ENCODE assay signal across 17 cellular contexts in the genomic region with DNA sequence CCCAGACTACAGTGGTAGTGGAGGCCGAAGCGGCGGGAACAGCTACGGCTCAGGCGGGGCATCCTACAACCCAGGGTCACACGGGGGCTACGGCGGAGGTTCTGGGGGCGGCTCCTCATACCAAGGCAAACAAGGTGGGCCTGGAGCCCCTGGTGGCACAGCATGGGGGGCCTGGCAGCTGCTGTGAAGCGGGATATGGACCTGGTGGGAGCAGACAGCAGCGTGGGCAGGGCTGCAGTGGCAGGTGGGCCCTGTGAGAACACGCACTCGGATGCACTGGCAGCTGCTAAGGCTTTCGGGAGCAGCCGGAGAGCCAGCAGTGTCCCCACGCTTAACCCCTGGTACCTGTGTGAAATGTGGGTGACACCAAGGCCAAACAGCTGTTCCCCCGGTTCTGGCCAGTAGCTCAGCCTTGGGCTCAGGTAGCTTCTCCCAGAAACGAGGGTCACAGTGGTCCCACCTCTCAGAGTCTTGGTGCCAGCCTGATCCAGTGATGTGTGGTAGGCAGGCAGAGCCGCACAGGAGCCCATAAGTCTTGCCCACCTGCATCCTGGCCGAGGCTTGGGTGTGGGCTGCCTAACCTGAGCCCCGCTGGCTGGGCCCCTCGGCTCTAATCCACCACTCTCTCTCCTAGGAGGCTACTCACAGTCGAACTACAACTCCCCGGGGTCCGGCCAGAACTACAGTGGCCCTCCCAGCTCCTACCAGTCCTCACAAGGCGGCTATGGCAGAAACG.
"Had no signal": no experiment of that assay in that cellular context is flagged by ENCODE, and none has a peak within 500 bp of the region (broad histone marks: within the 10 kb centered on the region; RNA-seq: fewer than 3 reads in every experiment).

No MANE protein-coding gene starts in this region.

- H3K27me3 ChIP-seq: upper lobe of right lung had no signal

- DNase-seq: activated CD4-positive, alpha-beta T cell treated with anti-CD3 and anti-CD28 coated beads for 36 hours; activated CD8-positive, alpha-beta memory T cell treated with anti-CD3 and anti-CD28 coated beads, Interleukin-2, amount 50 U/mL, for 4 hours; activated CD8-positive, alpha-beta T cell treated with anti-CD3 and anti-CD28 coated beads for 36 hours; activated naive CD4-positive, alpha-beta T cell treated with anti-CD3 and anti-CD28 coated beads, Interleukin-2, amount 10 ng/mL, durations not matched to agents 7 days and 5 days; cerebellar nuclear complex; endodermal cell; erythroblast; hypothalamus; immature natural killer cell; left cardiac atrium; lower lobe of right lung; midbrain; right cardiac atrium; stimulated activated naive CD4-positive, alpha-beta T cell; T-helper 9 cell; upper lobe of right lung had no signal

- ATAC-seq: activated CD4-positive, alpha-beta T cell treated with anti-CD3 and anti-CD28 coated beads for 36 hours; activated CD8-positive, alpha-beta T cell treated with anti-CD3 and anti-CD28 coated beads for 36 hours; activated T-helper 17 cell treated with anti-CD3 and anti-CD28 coated beads, Interleukin-2, amount 50 U/mL, for 72 hours; left cardiac atrium; lower lobe of right lung; right cardiac atrium; upper lobe of right lung had no signal

- H3K4me3 ChIP-seq: lower lobe of right lung, upper lobe of right lung had no signal

- H3K9me3 ChIP-seq: lower lobe of right lung, upper lobe of right lung had no signal

- H3K27ac ChIP-seq: lower lobe of right lung, upper lobe of right lung had no signal

- H3K4me1 ChIP-seq: lower lobe of right lung, upper lobe of right lung had no signal
